ENCODE assay signal across 10 cellular contexts in the genomic region with DNA sequence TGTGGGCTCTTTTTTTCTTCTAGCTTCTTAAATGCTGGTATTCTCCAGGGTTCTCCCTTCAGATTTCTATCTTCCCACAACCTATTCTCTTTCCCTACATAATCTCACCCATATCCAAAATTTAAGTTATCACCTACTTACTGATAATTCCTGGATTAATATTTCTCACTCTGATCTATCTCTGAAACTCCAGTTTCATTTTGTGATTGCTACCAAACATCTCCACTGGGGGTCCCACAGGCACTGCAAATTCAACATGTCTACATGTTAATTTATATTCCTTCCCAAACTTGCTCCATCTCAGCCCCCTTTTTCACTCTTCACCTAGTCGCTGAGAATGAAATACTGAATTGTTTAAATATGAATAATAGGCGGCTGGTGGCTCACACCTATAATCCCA. TPM values are rescaled to one million over a fixed set of nuclear protein-coding genes. Genes with fewer than 3 reads are reported as not detected.
A peak's percentile ranks its signal among the peaks of the same experiment; 100 is the strongest.
DNase-seq lines count a peak whose midpoint lies in the region; TF ChIP-seq lines count a peak whose summit lies in the region.
"Had no signal": no experiment of that assay in that cellular context is flagged by ENCODE, and none has a peak within 500 bp of the region (broad histone marks: within the 10 kb centered on the region; RNA-seq: fewer than 3 reads in every experiment).

No MANE protein-coding gene starts in this region.

- TF ChIP-seq POLR2A in uterus (IDR thresholded peaks at IDR 0.05) = no peak

- no peak overlapping the region for H3K4me2 ChIP-seq in SU-DHL-6 (ENCODE audit: low read depth, low read length, poor library complexity, severe bottlenecking)

- H3K79me2 ChIP-seq in SU-DHL-6 (ENCODE audit: insufficient read depth, low read length) = no peaks in the 10 kb centered on the region

- no peaks in the 10 kb centered on the region for H3K27me3 Mint-ChIP-seq in mesothelial cell of epicardium (ENCODE audit: low read depth)

- H3K4me3 ChIP-seq in AG10803 (ENCODE audit: low read length) (no peak overlapping the region), SU-DHL-6 (ENCODE audit: insufficient read depth, low read length, poor library complexity, severe bottlenecking) (no peak overlapping the region), uterus (no peak overlapping the region)

- peaks cover 15% of the 10 kb centered on the region for H3K4me1 Mint-ChIP-seq in mesothelial cell of epicardium

- no peaks in the 10 kb centered on the region for H3K9me2 ChIP-seq in SU-DHL-6 (replicated peaks; ENCODE audit: insufficient read depth, low read length)

- H4K20me1 ChIP-seq in SU-DHL-6 (ENCODE audit: low read depth, low read length) = no peaks in the 10 kb centered on the region

- TF ChIP-seq CTCF in AG10803 (conservative IDR thresholded peaks at IDR 0.05; ENCODE audit: low read length) = peak; percentile 46
- TF ChIP-seq CTCF in GM12872 (IDR thresholded peaks at IDR 0.05; ENCODE audit: insufficient read depth, low read depth, low read length) = peak; percentile 49; the same call in 2 of the 3 replicates
- TF ChIP-seq CTCF in SU-DHL-6 (IDR thresholded peaks at IDR 0.05; ENCODE audit: insufficient read depth, low read length, poor library complexity, severe bottlenecking) = peak; percentile 24
- no peak for TF ChIP-seq CTCF in mesothelial cell of epicardium (IDR thresholded peaks at IDR 0.05; ENCODE audit: unreplicated experiment)
- no peak for TF ChIP-seq CTCF in uterus (IDR thresholded peaks at IDR 0.05)

- H3K36me3 Mint-ChIP-seq in mesothelial cell of epicardium = no peaks in the 10 kb centered on the region

- H2AFZ ChIP-seq in SU-DHL-6 (ENCODE audit: low read depth, low read length, severe bottlenecking) = no peak overlapping the region

- intact Hi-C loops in uterus (cut with DNase I; ENCODE audit: low total_unique reads) = loop anchor here (5.0 kb wide), 1 partner anchor 147 kb away; no protein-coding TSS in a partner anchor

- no peak overlapping the region for H3K27ac Mint-ChIP-seq in mesothelial cell of epicardium

- H3K9ac ChIP-seq in SU-DHL-6 (ENCODE audit: low read length) = no peak overlapping the region

- H3K36me3 ChIP-seq in SU-DHL-6 (ENCODE audit: low read length) (no peaks in the 10 kb centered on the region), uterus (no peaks in the 10 kb centered on the region)

- H3K27me3 ChIP-seq in SU-DHL-6 (ENCODE audit: low read length) (no peaks in the 10 kb centered on the region), uterus (no peaks in the 10 kb centered on the region)

- H3K9me3 ChIP-seq in SU-DHL-6 (ENCODE audit: insufficient read depth, low read length) (no peaks in the 10 kb centered on the region), uterus (no peaks in the 10 kb centered on the region)

- no peaks in the 10 kb centered on the region for H3K9me3 Mint-ChIP-seq in mesothelial cell of epicardium

- H3F3A ChIP-seq in SU-DHL-6 (ENCODE audit: insufficient read depth) = no peaks in the 10 kb centered on the region

- no peaks in the 10 kb centered on the region for H3K4me1 ChIP-seq in uterus

- no peak for DNase-seq in AG10803 (ENCODE audit: low read depth)
- peak; percentile 15 for DNase-seq in fibroblast of peridontal ligament (ENCODE audit: extremely low read depth)
- DNase-seq in SW480 (ENCODE audit: low spot score) = no peak
- DNase-seq in mesothelial cell of epicardium (ENCODE audit: low spot score in 2 of 2, unreplicated experiment in 2 of 2) = no peak
- no peak for DNase-seq in uterus
- no peak for DNase-seq in LoVo (ENCODE audit: low spot score)
- DNase-seq: mesendoderm had no signal

- H3K27ac ChIP-seq in SU-DHL-6 (ENCODE audit: low read depth, low read length) (no peak overlapping the region), uterus (no peak overlapping the region)

- H3K4me3 Mint-ChIP-seq in mesothelial cell of epicardium = no peak overlapping the region

RNA-seq across cellular contexts. Expression of a gene that starts 9.9 kb away (rescaled TPM):
- total RNA-seq in mesothelial cell of epicardium (0.22 to 0.23 TPM in 2 of 3 replicates, not detected in the other), uterus (not detected)
- total RNA-seq: dermis microvascular lymphatic vessel endothelial cell had no signal

RNA-seq across cellular contexts. Expression of a gene that starts 21.6 kb away (rescaled TPM):
- total RNA-seq in mesothelial cell of epicardium (0.09 TPM in 1 of 3 replicates, not detected in the others), uterus (under 1 TPM in 1 of 4 donors, not detected in 3; 0.21 TPM)
- total RNA-seq: dermis microvascular lymphatic vessel endothelial cell had no signal

Comparison
In these comparisons a context has a peak if more than half of its experiments do, and no peak if none do; other contexts are left out.
1. CTCF ChIP-seq: peak in AG10803 (single experiment), GM12872 (single experiment) and SU-DHL-6 (single experiment); none in mesothelial cell of epicardium (single experiment) and uterus (0 of 4).